10 cellular contexts compared by ENCODE assay signal in genomic region chrX:66046612-66047235, GRCh38. TPM values are rescaled to one million over a fixed set of nuclear protein-coding genes. Genes with fewer than 3 reads are reported as not detected.
A peak's percentile ranks its signal among the peaks of the same experiment; 100 is the strongest.
DNase-seq lines count a peak whose midpoint lies in the region; ATAC-seq and TF ChIP-seq lines count a peak whose summit lies in the region.
"Had no signal": no experiment of that assay in that cellular context is flagged by ENCODE, and none has a peak within 500 bp of the region (broad histone marks: within the 10 kb centered on the region; RNA-seq: fewer than 3 reads in every experiment).

No MANE protein-coding gene starts in this region.

- H3K4me1 Mint-ChIP-seq in activated naive CD8-positive, alpha-beta T cell treated with anti-CD3 and anti-CD28 coated beads, Interleukin-2, amount 50 U/mL, for 24 hours = peaks cover 49% of the 10 kb centered on the region

- POLR2A ChIA-PET in SK-N-SH (lab: Yijun Ruan, JAX) = no interaction called here

- no peaks in the 10 kb centered on the region for H3K9me3 Mint-ChIP-seq in activated naive CD8-positive, alpha-beta T cell treated with anti-CD3 and anti-CD28 coated beads, Interleukin-2, amount 50 U/mL, for 24 hours

- H3K4me3 ChIP-seq in GM12864 (ENCODE audit: low read depth, low read length) (no peak overlapping the region), Karpas-422 (ENCODE audit: low read length) (no peak overlapping the region), SK-N-SH (ENCODE audit: low read depth in 2 of 2, low read length in 1 of 2) (no peak overlapping the region)

- H2AFZ ChIP-seq in Karpas-422 (ENCODE audit: low read length) (no peak overlapping the region), SK-N-SH (ENCODE audit: low read depth) (no peak overlapping the region)

- H3K4me1 ChIP-seq in Karpas-422 (ENCODE audit: low read length) = no peaks in the 10 kb centered on the region
- no peaks in the 10 kb centered on the region for H3K4me1 ChIP-seq in SK-N-SH (ENCODE audit: control insufficient read depth in 1 of 2, insufficient read depth in 2 of 2, low read depth in 1 of 2, low read length in 1 of 2)

- WGBS in SK-N-SH (ENCODE audit: low lambda C conversion rate) = 0% methylated on average over 2 of the region's 2 CpGs

- H3K9me2 ChIP-seq in Karpas-422 (replicated peaks; ENCODE audit: insufficient read depth, low read length) (no peaks in the 10 kb centered on the region), SK-N-SH (no peaks in the 10 kb centered on the region)

- CTCF ChIA-PET in SK-N-SH (lab: Yijun Ruan, JAX) = no interaction called here

- TF ChIP-seq CTCF in GM12864 (IDR thresholded peaks at IDR 0.05; ENCODE audit: low read depth, low read length, missing control alignments) (no peak), SK-N-SH (IDR thresholded peaks at IDR 0.05) (no peak)

- H3K9ac ChIP-seq in Karpas-422 (ENCODE audit: low read length) (no peak overlapping the region), SK-N-SH (no peak overlapping the region)

- DNase-seq in GM12864 (ENCODE audit: low read depth) = peak; percentile 79
- peak; percentile 57 for DNase-seq in Karpas-422
- DNase-seq in activated naive CD8-positive, alpha-beta T cell treated with anti-CD3 and anti-CD28 coated beads, Interleukin-2, amount 50 U/mL, for 24 hours = peak; percentile 27
- no peak for DNase-seq in medulla oblongata (ENCODE audit: extremely low spot score)
- DNase-seq in SK-N-SH = no peak
- no peak for DNase-seq in A172 (ENCODE audit: low spot score)
- DNase-seq in NCI-H128 (lab: John Stamatoyannopoulos, UW; ENCODE audit: unreplicated experiment) = no peak

- no peaks in the 10 kb centered on the region for H3K79me2 ChIP-seq in Karpas-422 (ENCODE audit: low read length)
- no peaks in the 10 kb centered on the region for H3K79me2 ChIP-seq in SK-N-SH (ENCODE audit: insufficient read depth)

- H3K36me3 ChIP-seq in Karpas-422 (ENCODE audit: insufficient read depth, low read length) (no peaks in the 10 kb centered on the region), SK-N-SH (replicated peaks in 1 of 2; ENCODE audit: control insufficient read depth in 1 of 2, insufficient read depth in 2 of 2, low read length in 1 of 2) (no peaks in the 10 kb centered on the region)

- no peaks in the 10 kb centered on the region for H3K36me3 Mint-ChIP-seq in activated naive CD8-positive, alpha-beta T cell treated with anti-CD3 and anti-CD28 coated beads, Interleukin-2, amount 50 U/mL, for 24 hours (ENCODE audit: low read depth)

- no peak overlapping the region for H3K27ac ChIP-seq in Karpas-422 (ENCODE audit: low read length)
- H3K27ac ChIP-seq in SK-N-SH (ENCODE audit: low read depth in 2 of 2, low read length in 1 of 2) = no peak overlapping the region

- peak overlapping the region; percentile 57 for H3K4me3 Mint-ChIP-seq in activated naive CD8-positive, alpha-beta T cell treated with anti-CD3 and anti-CD28 coated beads, Interleukin-2, amount 50 U/mL, for 24 hours

- no peak for TF ChIP-seq EP300 in SK-N-SH (IDR thresholded peaks at IDR 0.05; ENCODE audit: borderline replicate concordance in 1 of 2, low read depth in 1 of 2, low read length in 1 of 2)

- no peaks in the 10 kb centered on the region for H3F3A ChIP-seq in SK-N-SH (replicated peaks; ENCODE audit: insufficient read depth)

- no peaks in the 10 kb centered on the region for H3K27me3 ChIP-seq in Karpas-422 (ENCODE audit: low read length)
- no peaks in the 10 kb centered on the region for H3K27me3 ChIP-seq in SK-N-SH (ENCODE audit: insufficient read depth)

- peak overlapping the region; percentile 97 for H3K27ac Mint-ChIP-seq in activated naive CD8-positive, alpha-beta T cell treated with anti-CD3 and anti-CD28 coated beads, Interleukin-2, amount 50 U/mL, for 24 hours

- H4K20me1 ChIP-seq in Karpas-422 (ENCODE audit: insufficient read depth, low read depth, low read length) = no peaks in the 10 kb centered on the region
- H4K20me1 ChIP-seq in SK-N-SH (ENCODE audit: insufficient read depth) = no peaks in the 10 kb centered on the region

- H3K27me3 Mint-ChIP-seq in activated naive CD8-positive, alpha-beta T cell treated with anti-CD3 and anti-CD28 coated beads, Interleukin-2, amount 50 U/mL, for 24 hours = no peaks in the 10 kb centered on the region

- H3K9me3 ChIP-seq in Karpas-422 (ENCODE audit: low read length) = no peaks in the 10 kb centered on the region
- no peaks in the 10 kb centered on the region for H3K9me3 ChIP-seq in SK-N-SH

- H3K4me2 ChIP-seq in Karpas-422 (ENCODE audit: low read depth, low read length, poor library complexity, severe bottlenecking) (no peak overlapping the region), SK-N-SH (no peak overlapping the region)

- no peak for TF ChIP-seq RAD21 in SK-N-SH (IDR thresholded peaks at IDR 0.05; ENCODE audit: low read length)

- ATAC-seq in GM21529 (IDR thresholded peaks at IDR 0.05; ENCODE audit: unreplicated experiment) = peak; percentile 82
- ATAC-seq in activated naive CD8-positive, alpha-beta T cell treated with anti-CD3 and anti-CD28 coated beads, Interleukin-2, amount 50 U/mL, for 24 hours = peak; percentile 22

TF ChIP-seq in SK-N-SH, 30 proteins besides CTCF, POLR2A, EP300 and RAD21:
- TF ChIP-seq GATA2 (CRISPR knock-in tag; IDR thresholded peaks at IDR 0.05) (no peak), YY1 (IDR thresholded peaks at IDR 0.05; ENCODE audit: low read depth) (no peak), SIN3A (IDR thresholded peaks at IDR 0.05; ENCODE audit: borderline replicate concordance, low read depth, low read length) (no peak), USF1 (IDR thresholded peaks at IDR 0.05; ENCODE audit: borderline replicate concordance, low read depth) (no peak), REST (IDR thresholded peaks at IDR 0.05; ENCODE audit: low read depth, low read length) (no peak), RFX5 (IDR thresholded peaks at IDR 0.05; ENCODE audit: low read length) (no peak), POLR2AphosphoS5 (IDR thresholded peaks at IDR 0.05; ENCODE audit: low read depth, low read length) (no peak), TCF12 (IDR thresholded peaks at IDR 0.05) (no peak), JUND (IDR thresholded peaks at IDR 0.05) (no peak), EZH2phosphoT487 (IDR thresholded peaks at IDR 0.05; ENCODE audit: borderline replicate concordance, low read depth) (no peak), TEAD4 (IDR thresholded peaks at IDR 0.05; ENCODE audit: borderline replicate concordance, insufficient read depth) (no peak), ELF1 (IDR thresholded peaks at IDR 0.05) (no peak)

RNA-seq across cellular contexts. Expression of gene VSIG4, which starts 6.8 kb away (rescaled TPM):
- not detected in 2 replicates for total RNA-seq in Karpas-422 (2014; rRNA removed; shearing (Covaris generic); ENCODE audit: low replicate concordance)
- polyA plus RNA-seq in SK-N-SH (2012; rRNA removed) = not detected in 2 replicates
- polyA plus RNA-seq in SK-N-SH (2012; cell fraction: cytosol; rRNA removed) = not detected in 2 replicates
- polyA plus RNA-seq in SK-N-SH (2012; cell fraction: nucleus; rRNA removed) = not detected in 2 replicates
- total RNA-seq in A172 (2014; rRNA removed; shearing (Covaris generic)) = not detected in 2 replicates
- total RNA-seq: astrocyte had no signal
- polyA plus RNA-seq: neural cell had no signal

Comparison
In these comparisons a context has a peak if more than half of its experiments do, and no peak if none do; other contexts are left out.
1. DNase-seq: peak in GM12864 (single experiment), Karpas-422 (single experiment) and activated naive CD8-positive, alpha-beta T cell treated with anti-CD3 and anti-CD28 coated beads, Interleukin-2, amount 50 U/mL, for 24 hours (single experiment); none in medulla oblongata (single experiment), SK-N-SH (single experiment), A172 (single experiment) and NCI-H128 (single experiment).